Comparison of ENCODE assay signal across 37 cellular contexts in the genomic region with DNA sequence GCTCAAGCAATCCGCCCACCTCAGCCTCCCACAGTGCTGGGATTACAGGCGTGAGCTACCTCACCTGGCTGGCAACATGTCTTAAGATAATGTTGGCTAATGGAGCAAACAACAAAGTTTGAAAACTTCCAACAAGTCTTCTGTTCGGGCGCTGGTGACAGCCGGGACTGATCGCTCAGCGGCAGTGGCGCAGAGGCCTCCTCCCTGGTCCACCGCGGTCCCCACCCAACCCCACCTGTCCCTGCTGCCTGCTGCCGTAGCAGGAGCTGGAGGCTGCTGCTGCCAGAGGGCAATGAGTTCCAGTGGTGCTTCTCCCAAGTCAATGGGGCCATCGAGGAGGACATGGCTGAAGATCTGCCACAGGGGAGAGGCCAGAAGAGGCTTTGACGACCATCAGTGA. TPM values are rescaled to one million over a fixed set of nuclear protein-coding genes. Genes with fewer than 3 reads are reported as not detected.
"Had no signal": no experiment of that assay in that cellular context is flagged by ENCODE, and none has a peak within 500 bp of the region (broad histone marks: within the 10 kb centered on the region; RNA-seq: fewer than 3 reads in every experiment).

No MANE protein-coding gene starts in this region.

- H3K4me3 ChIP-seq: MG63 had no signal

- H3K4me2 ChIP-seq: KMS-11 had no signal

- H3K9ac ChIP-seq: KMS-11 had no signal

- H3K9me3 ChIP-seq: MG63 had no signal

- DNase-seq: Karpas-422, Kasumi-1, KG1, MG63, MM.1S, MV-4-11, NCI-H1048, NCI-H1092, NCI-H1092 treated with DMSO at 0.1 percent for 48 hours, NCI-H1105, NCI-H1105 treated with DMSO at 0.1 percent for 48 hours, NCI-H1417, NCI-H1417 treated with DMSO at 0.1 percent for 48 hours, NCI-H1436, NCI-H1436 treated with DMSO at 0.1 percent for 48 hours, NCI-H146, NCI-H1694, NCI-H1694 treated with DMSO at 0.1 percent for 48 hours, NCI-H187, NCI-H187 treated with DMSO at 0.1 percent for 48 hours, NCI-H1930, NCI-H2029, NCI-H2029 treated with DMSO at 0.1 percent for 48 hours, NCI-H2081, NCI-H2081 treated with DMSO at 0.1 percent for 48 hours, NCI-H2107, NCI-H2171, NCI-H2171 treated with DMSO at 0.1 percent for 48 hours, NCI-H2227 treated with DMSO at 0.1 percent for 48 hours, NCI-H226, NCI-H345, NCI-H446, NCI-H446 treated with DMSO at 0.1 percent for 48 hours, NCI-H510A, NCI-H510A treated with DMSO at 0.1 percent for 48 hours had no signal

- H3K36me3 ChIP-seq: MG63 had no signal

- H3K27me3 ChIP-seq: MG63 had no signal

- H3K27ac ChIP-seq: KMS-11 had no signal

RNA-seq across cellular contexts. Expression of gene DLEC1, which starts 12.1 kb away (rescaled TPM):
- total RNA-seq: LHCN-M2 had no signal
